ENCODE assay signal across 9 cellular contexts in the genomic region with DNA sequence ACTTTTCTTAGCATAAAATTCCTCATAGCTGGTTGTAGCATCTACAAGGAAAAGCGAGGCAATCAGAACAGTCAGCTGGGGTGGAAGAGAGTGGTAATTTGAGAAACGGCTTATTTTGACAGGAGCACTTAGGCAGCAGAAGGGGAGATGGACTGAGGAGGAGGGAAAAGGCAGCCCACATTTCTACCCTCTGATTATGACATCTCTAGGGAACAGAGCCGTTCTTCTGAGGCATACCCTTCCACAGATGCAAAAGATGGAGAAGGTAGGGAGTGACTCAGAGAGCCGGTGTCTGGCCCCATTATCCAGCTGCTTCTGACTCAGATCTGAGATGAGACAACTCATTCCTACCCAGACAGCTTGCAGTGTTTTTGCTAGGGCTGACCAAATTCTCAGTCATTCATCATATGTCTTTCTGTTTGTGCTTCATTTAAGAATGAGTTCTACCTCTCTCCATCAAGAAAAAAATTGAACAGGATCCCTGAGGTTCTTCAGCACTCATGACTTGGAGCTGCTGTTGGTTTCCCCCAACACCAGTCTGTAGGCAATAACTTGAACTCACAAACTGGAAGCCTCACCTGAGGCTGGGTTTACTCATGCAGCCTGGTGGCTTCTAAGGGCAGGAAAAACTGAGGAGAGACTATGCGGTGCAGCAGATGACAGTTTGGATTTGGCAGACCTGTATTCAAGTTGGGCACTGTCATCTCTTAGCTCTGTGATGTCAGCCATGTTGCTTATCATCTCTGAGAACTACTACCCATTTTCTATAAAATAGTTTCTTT. TPM values are rescaled to one million over a fixed set of nuclear protein-coding genes. Genes with fewer than 3 reads are reported as not detected.
DNase-seq lines count a peak whose midpoint lies in the region; ATAC-seq and TF ChIP-seq lines count a peak whose summit lies in the region.
"Had no signal": no experiment of that assay in that cellular context is flagged by ENCODE, and none has a peak within 500 bp of the region (broad histone marks: within the 10 kb centered on the region; RNA-seq: fewer than 3 reads in every experiment).

No MANE protein-coding gene starts in this region.

- H3K36me3 ChIP-seq in CD8-positive, alpha-beta T cell (ENCODE audit: insufficient read depth, low read length): no peaks in the 10 kb centered on the region
- H3K36me3 ChIP-seq: SJSA1 had no signal

- peaks cover 4% of the 10 kb centered on the region for H3K36me3 Mint-ChIP-seq in Calu3 (ENCODE audit: insufficient read depth, unreplicated experiment)
- H3K36me3 Mint-ChIP-seq in CD8-positive, alpha-beta T cell: no peaks in the 10 kb centered on the region

- no peak for TF ChIP-seq CTCF in cardiac fibroblast (IDR thresholded peaks at IDR 0.05; ENCODE audit: low read depth, low read length)
- TF ChIP-seq CTCF in Calu3 (IDR thresholded peaks at IDR 0.05; ENCODE audit: unreplicated experiment): no peak
- TF ChIP-seq CTCF in CD8-positive, alpha-beta T cell (IDR thresholded peaks at IDR 0.05): no peak

- peaks cover 97% of the 10 kb centered on the region for H3K27me3 Mint-ChIP-seq in Calu3 (ENCODE audit: unreplicated experiment)
- peaks cover 26% of the 10 kb centered on the region for H3K27me3 Mint-ChIP-seq in CD8-positive, alpha-beta T cell (ENCODE audit: low read depth)

- POLR2A ChIA-PET in CD8-positive, alpha-beta T cell (lab: Charles Lee): no interaction called here

- H3K4me3 Mint-ChIP-seq in Calu3 (ENCODE audit: low read depth, unreplicated experiment): no peak overlapping the region
- H3K4me3 Mint-ChIP-seq in CD8-positive, alpha-beta T cell: no peak overlapping the region

- H3K4me1 Mint-ChIP-seq in Calu3 (ENCODE audit: low read depth, unreplicated experiment): no peaks in the 10 kb centered on the region
- no peaks in the 10 kb centered on the region for H3K4me1 Mint-ChIP-seq in CD8-positive, alpha-beta T cell (ENCODE audit: low read depth)

- CTCF ChIA-PET in Calu3 (lab: Charles Lee): interaction anchor here (0.6 to 1.0 kb wide), 2 partner anchors 40 to 184 kb away, joined by 3 to 4 read pairs; no protein-coding TSS in a partner anchor
- CTCF ChIA-PET in CD8-positive, alpha-beta T cell (lab: Charles Lee): no interaction called here

- peak; percentile 29 to 43 for DNase-seq in activated CD4-positive, alpha-beta T cell treated with anti-CD3 and anti-CD28 coated beads, Interleukin-2, amount 50 U/mL, for 48 hours
- DNase-seq in activated CD4-positive, alpha-beta T cell treated with anti-CD3 and anti-CD28 coated beads, Interleukin-2, amount 50 U/mL, for 1 hour: no peak
- DNase-seq in cardiac fibroblast (ENCODE audit: low read depth in 2 of 2) (peak; percentile 38 to 98), smooth muscle cell of the brain vasculature (ENCODE audit: low read depth, low spot score) (peak; percentile 9), Calu3 (no peak)
- no peak for DNase-seq in central memory CD4-positive, alpha-beta T cell
- no peak for DNase-seq in CD8-positive, alpha-beta T cell

- no peak overlapping the region for H3K27ac ChIP-seq in CD8-positive, alpha-beta T cell (ENCODE audit: low read depth, low read length)
- H3K27ac ChIP-seq: SJSA1 had no signal

- no peaks in the 10 kb centered on the region for H3K9me3 ChIP-seq in CD8-positive, alpha-beta T cell (ENCODE audit: low read length)
- H3K9me3 ChIP-seq: SJSA1 had no signal

- no TSS peak for BruUV-seq in Calu3 (replicated peaks; lab: Mats Ljungman, UMichigan)

- no peak overlapping the region for H3K27ac Mint-ChIP-seq in Calu3 (ENCODE audit: unreplicated experiment)
- no peak overlapping the region for H3K27ac Mint-ChIP-seq in CD8-positive, alpha-beta T cell

- no peak overlapping the region for H3K4me3 ChIP-seq in cardiac fibroblast (replicated peaks in 1 of 2; ENCODE audit: low read depth in 2 of 2, low read length in 2 of 2)
- H3K4me3 ChIP-seq in CD8-positive, alpha-beta T cell (ENCODE audit: low read depth, low read length): no peak overlapping the region
- H3K4me3 ChIP-seq: SJSA1 had no signal

- peak; percentile 80 for ATAC-seq in HG03565 (IDR thresholded peaks at IDR 0.05; ENCODE audit: unreplicated experiment)
- no peak for ATAC-seq in CD8-positive, alpha-beta T cell

- intact Hi-C loops in Calu3 (cut with micrococcal nuclease; ENCODE audit: unreplicated experiment): no loop called here
- intact Hi-C loops in CD8-positive, alpha-beta T cell (cut with DNase I, micrococcal nuclease): no loop called here

- no peaks in the 10 kb centered on the region for H3K4me1 ChIP-seq in CD8-positive, alpha-beta T cell (ENCODE audit: insufficient read depth, low read length)
- H3K4me1 ChIP-seq: SJSA1 had no signal

- H3K27me3 ChIP-seq in CD8-positive, alpha-beta T cell (ENCODE audit: insufficient read depth, low read length): no peaks in the 10 kb centered on the region

- H3K9me3 Mint-ChIP-seq in Calu3 (ENCODE audit: low read depth, unreplicated experiment): no peaks in the 10 kb centered on the region
- H3K9me3 Mint-ChIP-seq in CD8-positive, alpha-beta T cell: no peaks in the 10 kb centered on the region

RNA-seq across cellular contexts. Expression of a gene that starts 15.9 kb away (rescaled TPM):
- 101 and 106 TPM in 2 replicates for total RNA-seq in Calu3 (2022)
- total RNA-seq in CD8-positive, alpha-beta T cell: 10 to 100 TPM; 33.8 to 38.5 TPM

Comparison
In these comparisons a context has a peak if more than half of its experiments do, and no peak if none do; other contexts are left out.
1. DNase-seq: peak in activated CD4-positive, alpha-beta T cell treated with anti-CD3 and anti-CD28 coated beads, Interleukin-2, amount 50 U/mL, for 48 hours (2 of 2), cardiac fibroblast (2 of 2) and smooth muscle cell of the brain vasculature (single experiment); none in activated CD4-positive, alpha-beta T cell treated with anti-CD3 and anti-CD28 coated beads, Interleukin-2, amount 50 U/mL, for 1 hour (single experiment), Calu3 (single experiment), central memory CD4-positive, alpha-beta T cell (single experiment) and CD8-positive, alpha-beta T cell (0 of 7).